Comparison of ENCODE assay signal across 24 cellular contexts in the genomic region with DNA sequence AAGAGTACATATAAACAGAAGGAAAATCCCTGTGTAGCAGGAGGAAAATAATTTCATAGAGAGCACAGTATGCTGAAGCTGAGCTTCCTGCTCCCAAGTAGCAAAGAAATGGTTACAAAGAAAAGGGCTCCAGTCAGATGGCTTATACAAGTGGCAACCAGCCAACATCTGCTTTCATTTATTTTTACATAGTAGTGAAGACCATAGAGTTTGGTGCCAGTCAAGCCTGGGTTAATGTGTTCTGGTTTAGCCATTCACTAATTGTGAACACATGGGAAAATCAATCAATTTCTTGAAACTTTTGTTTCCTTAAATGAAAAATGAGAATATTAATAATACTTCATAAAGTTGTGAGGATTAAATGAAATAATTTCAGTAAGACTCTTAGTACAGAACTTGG.
DNase-seq lines count a peak whose midpoint lies in the region; ATAC-seq, FAIRE-seq and TF ChIP-seq lines count a peak whose summit lies in the region.
"Had no signal": no experiment of that assay in that cellular context is flagged by ENCODE, and none has a peak within 500 bp of the region (broad histone marks: within the 10 kb centered on the region; RNA-seq: fewer than 3 reads in every experiment).

No MANE protein-coding gene starts in this region.

- H3K4me3 ChIP-seq in AG10803 (ENCODE audit: low read length) (no peak overlapping the region), choroid plexus epithelial cell (ENCODE audit: low read depth, low read length) (no peak overlapping the region), fibroblast of villous mesenchyme (ENCODE audit: low read depth, low read length) (no peak overlapping the region)
- H3K4me3 ChIP-seq: GM23338, lower lobe of right lung, right lobe of liver, thyroid gland had no signal

- no peak for FAIRE-seq in RCC 7860 (lab: Jason Lieb, UNC)
- FAIRE-seq: G401.6 had no signal

- TF ChIP-seq CTCF in AG10803 (conservative IDR thresholded peaks at IDR 0.05; ENCODE audit: low read length) (no peak), choroid plexus epithelial cell (conservative IDR thresholded peaks at IDR 0.05; ENCODE audit: low read depth, low read length) (no peak), fibroblast of villous mesenchyme (IDR thresholded peaks at IDR 0.05; ENCODE audit: insufficient read depth, low read depth, low read length) (no peak)

- ATAC-seq in HG03342 (IDR thresholded peaks at IDR 0.05; ENCODE audit: unreplicated experiment) (no peak), HG03565 (IDR thresholded peaks at IDR 0.05; ENCODE audit: unreplicated experiment) (no peak)
- ATAC-seq: GM23338, lower lobe of right lung, right lobe of liver had no signal

- peak; percentile 65 for DNase-seq in AG10803 (ENCODE audit: low read depth)
- peak; percentile 6 for DNase-seq in NCI-H69 (lab: John Stamatoyannopoulos, UW)
- DNase-seq in choroid plexus epithelial cell (ENCODE audit: low read depth) = peak; percentile 43
- peak; percentile 19 for DNase-seq in fibroblast of villous mesenchyme (ENCODE audit: low read depth)
- DNase-seq in RCC 7860 (ENCODE audit: low spot score) = no peak
- no peak for DNase-seq in activated effector memory CD4-positive, alpha-beta T cell treated with Interleukin-2 at 50 U/mL for 16 hours
- DNase-seq: activated CD4-positive, alpha-beta T cell treated with anti-CD3 and anti-CD28 coated beads, Interleukin-2, amount 10 ng/mL, durations not matched to agents 7 days and 5 days; activated naive CD4-positive, alpha-beta T cell treated with anti-CD3 and anti-CD28 coated beads for 36 hours; activated T-cell treated with anti-CD3 and anti-CD28 coated beads, Interleukin-2, amount 50 U/mL, for 48 hours; amygdala; CD4-positive, CD25-positive, alpha-beta regulatory T cell; DMS153; kidney glomerular epithelial cell; lower lobe of right lung; MV-4-11; NCI-H146; NCI-H526; right lobe of liver; thyroid gland; WERI-Rb-1 had no signal

Comparison
In these comparisons a context has a peak if more than half of its experiments do, and no peak if none do; other contexts are left out.
1. DNase-seq: peak in AG10803 (single experiment), NCI-H69 (single experiment), choroid plexus epithelial cell (single experiment) and fibroblast of villous mesenchyme (single experiment); none in RCC 7860 (single experiment) and activated effector memory CD4-positive, alpha-beta T cell treated with Interleukin-2 at 50 U/mL for 16 hours (single experiment).